ENCODE assay signal across 23 cellular contexts in the genomic region with DNA sequence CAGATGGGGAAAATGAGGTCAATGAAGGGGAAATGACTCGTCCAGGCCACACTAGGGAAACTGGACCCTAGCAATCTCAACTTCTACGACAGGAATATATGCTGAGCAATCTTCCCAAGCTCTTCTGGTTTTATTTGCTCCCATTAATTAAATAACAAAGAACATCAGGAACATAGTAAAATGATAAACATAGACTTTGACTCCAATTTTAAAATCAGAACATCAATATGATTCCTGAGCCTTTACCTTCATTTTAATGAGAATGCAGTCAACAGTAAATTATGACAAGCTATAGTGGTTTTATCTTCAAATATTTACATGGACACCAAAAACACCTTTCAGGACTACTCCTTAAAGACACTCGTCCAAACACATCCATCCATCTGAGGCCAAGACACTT.
"Had no signal": no experiment of that assay in that cellular context is flagged by ENCODE, and none has a peak within 500 bp of the region (broad histone marks: within the 10 kb centered on the region; RNA-seq: fewer than 3 reads in every experiment).

No MANE protein-coding gene starts in this region.

- DNase-seq: occipital lobe; posterior cingulate gyrus; psoas muscle; right lobe of liver; sigmoid colon; small intestine; stimulated activated CD4-positive, alpha-beta T cell treated with anti-CD3 and anti-CD28 coated beads, Interleukin-15, amount 100 ng/mL, for 24 hours; stimulated activated CD4-positive, alpha-beta T cell treated with anti-CD3 and anti-CD28 coated beads, Interleukin-2, amount 100 ng/mL, for 24 hours; stimulated activated CD4-positive, alpha-beta T cell treated with anti-CD3 and anti-CD28 coated beads, Interleukin-2, amount 100 ng/mL, for 48 hours; stimulated activated CD4-positive, alpha-beta T cell treated with anti-CD3 and anti-CD28 coated beads, Interleukin-4, amount 100 ng/mL, for 24 hours; stimulated activated naive B cell treated with anti-CD40 and anti-IgM and Interleukin-4, amounts not matched to agents 10 μg/mL and 1 μg/mL and 100 μg/mL, for 72 hours; stimulated activated naive CD4-positive, alpha-beta T cell treated with Interleukin-2 at 50 U/mL for 16 hours; trophoblast cell; upper lobe of left lung had no signal

- ATAC-seq: psoas muscle; right lobe of liver; stimulated activated effector memory CD8-positive, alpha-beta T cell treated with anti-CD3 and anti-CD28 coated beads, Interleukin-12 subunit alpha, Interleukin-12 subunit beta, amount 100 ng/mL, for 72 hours; stimulated activated naive B cell treated with anti-CD40 and anti-IgM and Interleukin-4, amounts not matched to agents 10 μg/mL and 1 μg/mL and 100 μg/mL, for 72 hours had no signal

- H3K27ac ChIP-seq: neural progenitor cell, parathyroid adenoma, psoas muscle, right lobe of liver, sigmoid colon, stomach, thoracic aorta, upper lobe of left lung, vagina had no signal

- H3K4me3 ChIP-seq: neural progenitor cell, ovary, psoas muscle, right lobe of liver, sigmoid colon, stomach, thoracic aorta, thyroid gland, tibial nerve, upper lobe of left lung, vagina had no signal
